19 cellular contexts compared by ENCODE assay signal in the genomic region with DNA sequence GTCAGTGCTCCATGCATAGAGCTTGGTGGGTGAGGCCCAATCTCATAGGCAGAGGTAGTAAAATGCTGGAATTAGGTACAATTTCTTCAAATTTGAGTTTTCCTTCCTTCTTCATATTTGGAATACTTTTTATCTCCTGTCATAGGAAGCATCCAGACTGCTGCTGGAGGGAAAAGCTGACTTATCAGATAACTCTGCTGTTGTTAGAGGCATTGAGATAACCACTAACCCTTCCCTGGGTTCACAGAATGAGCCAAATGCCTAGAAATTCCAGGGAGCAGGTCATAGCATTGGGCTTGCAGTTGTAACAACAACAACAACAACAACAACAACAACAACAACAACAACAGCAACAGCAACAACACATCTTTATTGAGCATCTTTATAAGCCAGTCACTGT.
"Had no signal": no experiment of that assay in that cellular context is flagged by ENCODE, and none has a peak within 500 bp of the region (broad histone marks: within the 10 kb centered on the region; RNA-seq: fewer than 3 reads in every experiment).

No MANE protein-coding gene starts in this region.

- DNase-seq: KBM-7, MV-4-11, NCI-H1048, NCI-H1105, NCI-H1417, NCI-H1436 treated with DMSO at 0.1 percent for 48 hours, NCI-H1694, NCI-H187 treated with DMSO at 0.1 percent for 48 hours, NCI-H2081, NCI-H2107, NCI-H2227 treated with DMSO at 0.1 percent for 48 hours, NCI-H524 treated with DMSO at 0.1 percent for 48 hours, NCI-H69, NCI-H774, Right ventricle myocardium superior, RPMI8226, SIG-M5, SK-N-SH, SW 1271 had no signal
